Comparison of ENCODE assay signal across 18 cellular contexts in genomic region chrX:137945470-137945869, GRCh38.
DNase-seq lines count a peak whose midpoint lies in the region; TF ChIP-seq lines count a peak whose summit lies in the region.
"Had no signal": no experiment of that assay in that cellular context is flagged by ENCODE, and none has a peak within 500 bp of the region (broad histone marks: within the 10 kb centered on the region; RNA-seq: fewer than 3 reads in every experiment).

No MANE protein-coding gene starts in this region.

- H2AFZ ChIP-seq in H9 (ENCODE audit: low read length), result no peak overlapping the region

- H3K4me2 ChIP-seq in H9 (ENCODE audit: insufficient read depth, insufficient read length, low read length), result no peak overlapping the region

- H3K9me3 ChIP-seq in H9 (ENCODE audit: control insufficient read depth, low read depth, low read length) (peaks cover 10% of the 10 kb centered on the region), iPS-20b (ENCODE audit: insufficient read depth, low read depth, low read length) (no peaks in the 10 kb centered on the region)

- H2BK120ac ChIP-seq in H9 (ENCODE audit: low read depth, low read length, poor library complexity, severe bottlenecking), result no peak overlapping the region

- H3K27ac ChIP-seq in H9 (ENCODE audit: insufficient read length, low read depth, low read length) (no peak overlapping the region), iPS-20b (ENCODE audit: low read length) (no peak overlapping the region), caudate nucleus (ENCODE audit: low read depth, low read length) (no peak overlapping the region)

- no peaks in the 10 kb centered on the region for H3K79me2 ChIP-seq in H9 (ENCODE audit: insufficient read depth, low read length)

- H3K36me3 ChIP-seq in iPS-20b (ENCODE audit: insufficient read depth, low read depth, low read length), result no peaks in the 10 kb centered on the region

- no peak overlapping the region for H4K8ac ChIP-seq in H9 (replicated peaks; ENCODE audit: insufficient read length, low read depth, low read length)

- peak overlapping the region; percentile 18; the same call in 1 of the 2 replicates for H3K4me3 ChIP-seq in iPS-20b (ENCODE audit: low read length)
- H3K4me3 ChIP-seq: K562 had no signal

- no peak overlapping the region for H2BK5ac ChIP-seq in H9 (ENCODE audit: insufficient read length, low read length)

- H3K4me1 ChIP-seq in H9 (ENCODE audit: insufficient read depth, low read length), result peaks cover 2% of the 10 kb centered on the region; the same call in 1 of the 2 replicates
- peaks cover 7% of the 10 kb centered on the region; the same call in 1 of the 2 replicates for H3K4me1 ChIP-seq in iPS-20b (ENCODE audit: insufficient read depth, low read length)

- no peak overlapping the region for H3K27ac Mint-ChIP-seq in H9
- H3K27ac Mint-ChIP-seq: T-cell had no signal

- no peaks in the 10 kb centered on the region for H3K79me1 ChIP-seq in H9 (ENCODE audit: insufficient read depth, low read depth, low read length, poor library complexity, severe bottlenecking)

- H2BK12ac ChIP-seq in H9 (ENCODE audit: insufficient read length, low read depth, low read length), result no peak overlapping the region

- peaks cover 46 to 51% of the 10 kb centered on the region in 2 experiments for H3K9me3 Mint-ChIP-seq in H9
- H3K9me3 Mint-ChIP-seq: T-cell had no signal

- H3K56ac ChIP-seq in H9 (ENCODE audit: insufficient read length, low read depth, low read length), result no peak overlapping the region

- TF ChIP-seq CTCF in H9 (conservative IDR thresholded peaks at IDR 0.05), result no peak

- peaks cover 4% of the 10 kb centered on the region for H3K27me3 Mint-ChIP-seq in H9 (ENCODE audit: low read depth)

- no peak overlapping the region for H4K5ac ChIP-seq in H9 (ENCODE audit: insufficient read length, low read depth, low read length)

- H3K4me3 Mint-ChIP-seq in H9, result no peak overlapping the region
- H3K4me3 Mint-ChIP-seq: CD8-positive, alpha-beta memory T cell; T-cell had no signal

- H3K4me1 Mint-ChIP-seq in H9, result peaks cover 13 to 16% of the 10 kb centered on the region in 2 experiments
- H3K4me1 Mint-ChIP-seq: CD8-positive, alpha-beta memory T cell; T-cell had no signal

- no peak overlapping the region for H2AK5ac ChIP-seq in H9 (ENCODE audit: insufficient read length, low read length)

- H4K20me1 ChIP-seq in H9 (ENCODE audit: control insufficient read depth, insufficient read depth, insufficient read length), result no peaks in the 10 kb centered on the region

- H3K4ac ChIP-seq in H9 (ENCODE audit: low read depth, low read length), result no peak overlapping the region

- no peak overlapping the region for H3K14ac ChIP-seq in H9 (ENCODE audit: insufficient read depth, low read length)

- H3K9ac ChIP-seq in H9 (ENCODE audit: extremely low read depth, insufficient read length, low read length) (no peak overlapping the region), iPS-20b (ENCODE audit: low read depth, low read length) (no peak overlapping the region)

- no peak overlapping the region for H3K18ac ChIP-seq in H9 (ENCODE audit: insufficient read length, low read depth, low read length)

- no peak overlapping the region for H2BK20ac ChIP-seq in H9 (ENCODE audit: low read depth, low read length, poor library complexity, severe bottlenecking)

- DNase-seq in H9 (peak; percentile 29), NCI-H1417 treated with DMSO at 0.1 percent for 48 hours (lab: John Stamatoyannopoulos, UW) (peak; percentile 65), NCI-H748 treated with DMSO at 0.1 percent for 48 hours (lab: John Stamatoyannopoulos, UW) (peak; percentile 58), caudate nucleus (lab: John Stamatoyannopoulos, UW) (no peak), Kasumi-1 (lab: John Stamatoyannopoulos, UW) (no peak), DMS79 treated with DMSO at 0.1 percent for 48 hours (lab: John Stamatoyannopoulos, UW) (no peak)
- DNase-seq: ACHN; C1 segment of cervical spinal cord; CD8-positive, alpha-beta memory T cell; NCI-H1436 treated with DMSO at 0.1 percent for 48 hours; NCI-H2171; NCI-H526 treated with DMSO at 0.1 percent for 48 hours; PC-3; RPMI8226; SHP77 treated with DMSO at 0.1 percent for 48 hours; T-cell had no signal

- no peak overlapping the region for H3T11ph ChIP-seq in H9 (ENCODE audit: low read length)

- H4K91ac ChIP-seq in H9 (ENCODE audit: insufficient read length, low read depth, low read length), result no peak overlapping the region

- H3K27me3 ChIP-seq in H9 (ENCODE audit: insufficient read depth, low read length), result no peaks in the 10 kb centered on the region
- H3K27me3 ChIP-seq in iPS-20b (ENCODE audit: insufficient read depth, low read length), result no peaks in the 10 kb centered on the region

- H3K36me3 Mint-ChIP-seq in H9 (ENCODE audit: insufficient read depth in 1 of 3, low read depth in 3 of 3), result peaks cover 15 to 40% (median 25%) of the 10 kb centered on the region in 3 experiments
- H3K36me3 Mint-ChIP-seq: CD8-positive, alpha-beta memory T cell; T-cell had no signal

- no peak overlapping the region for H3K23ac ChIP-seq in H9 (ENCODE audit: insufficient read length, low read depth, low read length)

- H2BK15ac ChIP-seq in H9 (ENCODE audit: low read depth, low read length), result no peak overlapping the region

- peaks cover 2% of the 10 kb centered on the region for H3K23me2 ChIP-seq in H9 (ENCODE audit: insufficient read length, low read depth, low read length, poor library complexity, severe bottlenecking)

- WGBS in H9 (ENCODE audit: extremely low coverage, insufficient read length, low lambda C conversion rate), result no CpG with 5 or more reads among the region's 6 CpGs

Comparison
In these comparisons a context has a peak if more than half of its experiments do, and no peak if none do; other contexts are left out.
1. DNase-seq: peak in H9 (single experiment), NCI-H1417 treated with DMSO at 0.1 percent for 48 hours (single experiment) and NCI-H748 treated with DMSO at 0.1 percent for 48 hours (single experiment); none in caudate nucleus (0 of 61), Kasumi-1 (0 of 2) and DMS79 treated with DMSO at 0.1 percent for 48 hours (single experiment).